In the genomic region with DNA sequence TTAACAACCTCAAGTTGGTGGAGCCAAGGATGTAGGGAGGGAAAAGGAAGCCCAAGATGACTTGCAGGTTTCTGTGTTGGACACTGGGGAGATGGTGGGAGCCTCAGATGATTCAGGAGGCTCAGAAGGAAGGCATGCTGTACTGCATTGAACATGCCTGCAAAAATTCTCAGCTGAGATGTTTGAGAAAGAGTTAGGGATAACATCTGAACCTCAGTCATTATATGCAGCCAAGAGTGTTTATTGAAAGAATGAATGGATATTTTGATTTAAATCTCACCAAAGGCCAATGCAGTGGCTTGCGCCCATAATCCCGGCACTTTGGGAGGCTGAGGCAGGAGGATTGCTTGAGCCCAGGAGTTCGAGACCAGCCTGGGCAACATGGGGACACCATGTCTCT, we compare ENCODE assay signal across 31 cellular contexts.
"Had no signal": no experiment of that assay in that cellular context is flagged by ENCODE, and none has a peak within 500 bp of the region (broad histone marks: within the 10 kb centered on the region; RNA-seq: fewer than 3 reads in every experiment).

No MANE protein-coding gene starts in this region.

- H3K27ac ChIP-seq: left ventricle myocardium inferior, pancreas, prostate gland, skin epidermis, stomach, testis, thyroid gland, transverse colon, upper lobe of left lung, vagina had no signal

- H3K4me3 ChIP-seq: left ventricle myocardium inferior, lung, mucosa of descending colon, pancreas, prostate gland, skin epidermis, stomach, testis, thyroid gland, transverse colon, upper lobe of left lung, vagina had no signal

- ATAC-seq: mucosa of descending colon; naive thymus-derived CD4-positive, alpha-beta T cell; natural killer cell treated with Interleukin-12 subunit alpha and Interleukin-12 subunit beta and Interleukin-15 and Interleukin-18, amount 100 ng/mL, for 72 hours; pancreas; right cardiac atrium; sciatic nerve; stimulated activated naive B cell treated with anti-CD40 and anti-IgM and Interleukin-4, amounts not matched to agents 10 μg/mL and 1 μg/mL and 100 μg/mL, for 72 hours; stimulated activated naive CD8-positive, alpha-beta T cell treated with anti-CD3 and anti-CD28 coated beads, Interleukin-15, Interleukin-2, amounts not matched to agents 100 U/mL and 50 U/mL, for 24 hours had no signal

- H3K4me1 ChIP-seq: pancreas, testis, thyroid gland, upper lobe of left lung, vagina had no signal

- H3K36me3 ChIP-seq: left ventricle myocardium inferior, pancreas, prostate gland, stomach, thyroid gland, transverse colon, upper lobe of left lung, vagina had no signal

- H3K9me3 ChIP-seq: left ventricle myocardium inferior, mucosa of descending colon, pancreas, prostate gland, stomach, testis, thyroid gland, transverse colon, upper lobe of left lung, vagina had no signal

- FAIRE-seq: islet of Langerhans, kidney, pancreas had no signal

- H3K27me3 ChIP-seq: pancreas, stomach, testis, thyroid gland, transverse colon, upper lobe of left lung, vagina had no signal

- DNase-seq: hypothalamus; immature natural killer cell; kidney; left ventricle myocardium inferior; mesendoderm; midbrain; mucosa of descending colon; naive thymus-derived CD4-positive, alpha-beta T cell; nucleus accumbens; pancreas; posterior cingulate gyrus; retina; right cardiac atrium; stimulated activated CD4-positive, alpha-beta T cell treated with anti-CD3 and anti-CD28 coated beads, Interleukin-12 subunit alpha, Interleukin-12 subunit beta, amount 100 ng/mL, for 4 hours; stimulated activated CD4-positive, alpha-beta T cell treated with anti-CD3 and anti-CD28 coated beads, Interleukin-15, amount 100 ng/mL, for 24 hours; stimulated activated CD4-positive, alpha-beta T cell treated with anti-CD3 and anti-CD28 coated beads, Interleukin-2, amount 100 ng/mL, for 24 hours; stimulated activated CD4-positive, alpha-beta T cell treated with anti-CD3 and anti-CD28 coated beads, Interleukin-4, amount 100 ng/mL, for 1 hour; stimulated activated naive B cell treated with anti-CD40 and anti-IgM and Interleukin-4, amounts not matched to agents 10 μg/mL and 1 μg/mL and 100 μg/mL, for 72 hours; stimulated activated naive CD8-positive, alpha-beta T cell treated with anti-CD3 and anti-CD28 coated beads, Interleukin-15, Interleukin-2, amounts not matched to agents 100 U/mL and 50 U/mL, for 24 hours; stomach; testis; thyroid gland; transverse colon; upper lobe of left lung had no signal
